ENCODE assay signal across 25 cellular contexts in the genomic region with DNA sequence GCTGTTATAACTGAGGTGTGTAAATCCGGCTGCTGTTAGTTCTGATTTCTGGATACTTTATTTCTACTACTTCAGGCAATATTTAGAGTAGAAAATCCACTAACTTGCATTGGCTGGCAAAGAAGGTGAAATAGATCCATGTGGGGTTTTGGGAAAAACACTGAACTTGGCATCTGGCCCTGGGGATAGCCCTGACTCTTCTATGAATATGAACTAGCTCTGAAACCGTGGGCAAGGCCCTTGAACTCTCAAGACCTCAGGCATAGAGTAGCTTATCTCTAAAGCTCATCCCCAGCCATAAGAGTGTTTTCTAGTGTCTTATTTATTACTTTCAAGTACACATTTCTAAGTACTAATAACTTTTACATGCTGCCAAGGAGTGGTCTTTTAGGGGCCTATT.
"Had no signal": no experiment of that assay in that cellular context is flagged by ENCODE, and none has a peak within 500 bp of the region (broad histone marks: within the 10 kb centered on the region; RNA-seq: fewer than 3 reads in every experiment).

No MANE protein-coding gene starts in this region.

- H3K9me3 ChIP-seq: colonic mucosa, esophagus muscularis mucosa, esophagus squamous epithelium, gastrocnemius medialis, gastroesophageal sphincter, heart left ventricle, heart right ventricle had no signal

- DNase-seq: colonic mucosa; cortex of kidney; dermis blood vessel endothelial cell; dorsolateral prefrontal cortex; effector CD4-positive, alpha-beta T cell; effector CD8-positive, alpha-beta T cell; effector memory CD4-positive, alpha-beta T cell; effector memory CD8-positive, alpha-beta T cell; endodermal cell; erythroblast; esophagus squamous epithelium; foreskin fibroblast; foreskin keratinocyte; foreskin melanocyte; gastrocnemius medialis; glutamatergic neuron; heart left ventricle; heart right ventricle; hippocampal formation had no signal

- H3K36me3 ChIP-seq: colonic mucosa, esophagus muscularis mucosa, esophagus squamous epithelium, gastrocnemius medialis, gastroesophageal sphincter, heart left ventricle, heart right ventricle had no signal

- H3K27me3 ChIP-seq: colonic mucosa, dorsolateral prefrontal cortex, esophagus muscularis mucosa, esophagus squamous epithelium, foreskin keratinocyte, gastrocnemius medialis, gastroesophageal sphincter, heart left ventricle, heart right ventricle, hepatocyte had no signal

- H3K4me1 ChIP-seq: colonic mucosa, esophagus squamous epithelium, foreskin keratinocyte had no signal

- ATAC-seq: effector memory CD8-positive, alpha-beta T cell; esophagus mucosa; foreskin keratinocyte; gastrocnemius medialis; gastroesophageal sphincter; heart left ventricle; heart right ventricle had no signal

- H3K4me3 ChIP-seq: colonic mucosa, coronary artery, dorsolateral prefrontal cortex, esophagus muscularis mucosa, esophagus squamous epithelium, gastrocnemius medialis, gastroesophageal sphincter, heart left ventricle, heart right ventricle, hepatocyte had no signal

- H3K27ac ChIP-seq: colonic mucosa, coronary artery, dorsolateral prefrontal cortex, epithelial cell of prostate, esophagus muscularis mucosa, esophagus squamous epithelium, foreskin keratinocyte, gastrocnemius medialis, gastroesophageal sphincter, heart left ventricle, heart right ventricle, hepatocyte had no signal
